ENCODE assay signal across 15 cellular contexts in the genomic region with DNA sequence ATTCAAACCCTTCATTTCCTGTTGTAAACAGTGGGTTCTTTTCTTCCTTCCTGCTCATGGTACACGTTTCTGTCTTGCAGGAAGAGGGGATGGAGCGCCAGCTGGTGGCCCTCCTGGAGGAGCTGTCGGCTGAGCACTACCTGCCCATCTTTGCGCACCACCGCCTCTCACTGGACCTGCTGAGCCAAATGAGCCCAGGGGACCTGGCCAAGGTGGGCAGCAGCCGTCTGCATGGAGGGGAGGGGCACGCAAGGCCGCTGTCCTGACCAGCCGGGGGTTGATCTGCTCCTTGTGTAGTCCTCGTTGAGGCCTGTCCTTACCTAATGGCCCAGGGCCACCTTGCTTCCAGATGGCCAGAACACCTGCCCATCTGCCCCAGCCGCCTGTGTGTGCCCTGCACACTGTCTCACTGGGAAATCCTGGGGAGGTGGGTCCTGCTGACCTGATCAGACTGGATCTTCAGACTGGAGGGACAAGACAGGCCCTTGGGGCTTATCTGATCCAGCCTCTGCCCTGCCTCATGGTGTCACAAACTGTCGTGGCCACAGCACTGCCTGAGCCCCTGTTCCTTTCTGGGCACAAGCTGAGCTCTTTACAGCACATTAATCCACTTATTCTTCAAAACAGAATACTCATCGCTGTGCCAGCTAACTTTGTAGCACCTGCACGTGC. TPM values are rescaled to one million over a fixed set of nuclear protein-coding genes. Genes with fewer than 3 reads are reported as not detected.
A peak's percentile ranks its signal among the peaks of the same experiment; 100 is the strongest.
DNase-seq lines count a peak whose midpoint lies in the region; ATAC-seq and TF ChIP-seq lines count a peak whose summit lies in the region.
"Had no signal": no experiment of that assay in that cellular context is flagged by ENCODE, and none has a peak within 500 bp of the region (broad histone marks: within the 10 kb centered on the region; RNA-seq: fewer than 3 reads in every experiment).

No MANE protein-coding gene starts in this region.

- H3K4me3 Mint-ChIP-seq in natural killer cell treated with Interleukin-12 subunit alpha and Interleukin-12 subunit beta and Interleukin-15 and Interleukin-18, amount 100 ng/mL, for 72 hours = no peak overlapping the region
- no peak overlapping the region for H3K4me3 Mint-ChIP-seq in natural killer cell
- H3K4me3 Mint-ChIP-seq: H9, mesothelial cell of epicardium had no signal

- H3K4me3 ChIP-seq in adipocyte (ENCODE audit: low read length) (no peak overlapping the region), mucosa of rectum (ENCODE audit: low read length in 2 of 2) (no peak overlapping the region)

- ATAC-seq in natural killer cell treated with Interleukin-12 subunit alpha and Interleukin-12 subunit beta and Interleukin-15 and Interleukin-18, amount 100 ng/mL, for 72 hours = no peak
- ATAC-seq in natural killer cell (no peak), GM21825 (IDR thresholded peaks at IDR 0.05; ENCODE audit: unreplicated experiment) (no peak)
- ATAC-seq: activated CD4-positive, CD25-positive, alpha-beta regulatory T cell treated with anti-CD3 and anti-CD28 coated beads, Interleukin-2, amount 50 U/mL, for 24 hours had no signal

- H3K9me3 ChIP-seq in adipocyte (ENCODE audit: control insufficient read depth, low read length) (no peaks in the 10 kb centered on the region), mucosa of rectum (ENCODE audit: control insufficient read depth in 2 of 2, low read length in 2 of 2) (no peaks in the 10 kb centered on the region)

- H3K9ac ChIP-seq in adipocyte (ENCODE audit: low read length) = peak overlapping the region; percentile 38
- H3K9ac ChIP-seq in mucosa of rectum (ENCODE audit: low read depth in 1 of 2, low read length in 2 of 2) = peak overlapping the region; percentile 56 to 58

- no peaks in the 10 kb centered on the region for H3K36me3 Mint-ChIP-seq in natural killer cell treated with Interleukin-12 subunit alpha and Interleukin-12 subunit beta and Interleukin-15 and Interleukin-18, amount 100 ng/mL, for 72 hours
- no peaks in the 10 kb centered on the region for H3K36me3 Mint-ChIP-seq in natural killer cell

- H3K27me3 ChIP-seq in adipocyte (replicated peaks; ENCODE audit: control insufficient read depth, insufficient read depth, low read length) = no peaks in the 10 kb centered on the region
- no peaks in the 10 kb centered on the region for H3K27me3 ChIP-seq in mucosa of rectum (ENCODE audit: control insufficient read depth in 2 of 2, insufficient read depth in 2 of 2, low read length in 2 of 2)

- H3K36me3 ChIP-seq in adipocyte (ENCODE audit: control insufficient read depth, insufficient read depth, low read length, severe bottlenecking) (peaks cover 20% of the 10 kb centered on the region), mucosa of rectum (ENCODE audit: control insufficient read depth in 2 of 2, insufficient read depth in 2 of 2, low read length in 2 of 2) (peaks cover 19 to 24% of the 10 kb centered on the region in 2 donors)

- DNase-seq in natural killer cell treated with Interleukin-12 subunit alpha and Interleukin-12 subunit beta and Interleukin-15 and Interleukin-18, amount 100 ng/mL, for 72 hours (ENCODE audit: low spot score) = peak; percentile 38
- no peak for DNase-seq in natural killer cell
- DNase-seq in adipocyte (ENCODE audit: low read depth) = no peak
- no peak for DNase-seq in NCI-H526 (lab: John Stamatoyannopoulos, UW)
- no peak for DNase-seq in NCI-H2107 (lab: John Stamatoyannopoulos, UW)
- no peak for DNase-seq in central memory CD4-positive, alpha-beta T cell
- DNase-seq: H9; NCI-H1417; NCI-H748 treated with DMSO at 0.1 percent for 48 hours; stimulated activated CD4-positive, alpha-beta T cell treated with anti-CD3 and anti-CD28 coated beads, Interleukin-4, amount 100 ng/mL, for 4 hours; stimulated activated naive CD4-positive, alpha-beta T cell treated with Interleukin-2 at 50 U/mL for 16 hours had no signal

- intact Hi-C loops in natural killer cell (cut with micrococcal nuclease) = no loop called here

- H3K4me1 Mint-ChIP-seq in natural killer cell treated with Interleukin-12 subunit alpha and Interleukin-12 subunit beta and Interleukin-15 and Interleukin-18, amount 100 ng/mL, for 72 hours (ENCODE audit: low read depth in 2 of 2) = no peaks in the 10 kb centered on the region
- no peaks in the 10 kb centered on the region for H3K4me1 Mint-ChIP-seq in natural killer cell
- H3K4me1 Mint-ChIP-seq: mesothelial cell of epicardium had no signal

- no peaks in the 10 kb centered on the region for H3K9me3 Mint-ChIP-seq in natural killer cell treated with Interleukin-12 subunit alpha and Interleukin-12 subunit beta and Interleukin-15 and Interleukin-18, amount 100 ng/mL, for 72 hours
- no peaks in the 10 kb centered on the region for H3K9me3 Mint-ChIP-seq in natural killer cell
- H3K9me3 Mint-ChIP-seq: H9, mesothelial cell of epicardium had no signal

- peaks cover 28% of the 10 kb centered on the region for H3K4me1 ChIP-seq in adipocyte (ENCODE audit: control insufficient read depth, insufficient read depth, low read length)
- H3K4me1 ChIP-seq in mucosa of rectum (ENCODE audit: control insufficient read depth in 2 of 2, insufficient read depth in 2 of 2, low read length in 2 of 2) = peaks cover 8 to 13% of the 10 kb centered on the region in 2 donors

- H3K27me3 Mint-ChIP-seq in natural killer cell treated with Interleukin-12 subunit alpha and Interleukin-12 subunit beta and Interleukin-15 and Interleukin-18, amount 100 ng/mL, for 72 hours = no peaks in the 10 kb centered on the region
- H3K27me3 Mint-ChIP-seq in natural killer cell (ENCODE audit: low read depth in 2 of 2) = no peaks in the 10 kb centered on the region

- H3K27ac Mint-ChIP-seq in natural killer cell treated with Interleukin-12 subunit alpha and Interleukin-12 subunit beta and Interleukin-15 and Interleukin-18, amount 100 ng/mL, for 72 hours = no peak overlapping the region
- H3K27ac Mint-ChIP-seq in natural killer cell = no peak overlapping the region
- H3K27ac Mint-ChIP-seq: mesothelial cell of epicardium had no signal

- TF ChIP-seq CTCF in natural killer cell (IDR thresholded peaks at IDR 0.05) = no peak

- H3K27ac ChIP-seq in mucosa of rectum (ENCODE audit: low read depth in 2 of 2, low read length in 2 of 2) = peak overlapping the region; percentile 69 to 82

RNA-seq across cellular contexts. Expression of a gene that starts 44.7 kb away (rescaled TPM):
- 10 to 100 TPM; 17.5 to 34.4 TPM for total RNA-seq in natural killer cell treated with Interleukin-12 subunit alpha and Interleukin-12 subunit beta and Interleukin-15 and Interleukin-18, amount 100 ng/mL, for 72 hours
- 10 to 100 TPM; 17.4 to 24.6 (median 20.7) TPM for total RNA-seq in natural killer cell

RNA-seq across cellular contexts. Expression of a gene that starts 44.8 kb away (rescaled TPM):
- total RNA-seq in natural killer cell treated with Interleukin-12 subunit alpha and Interleukin-12 subunit beta and Interleukin-15 and Interleukin-18, amount 100 ng/mL, for 72 hours = 1,000 to 10,000 TPM in 1 of 2 donors, 100 to 1,000 TPM in 1; 698 to 1,282 TPM
- total RNA-seq in natural killer cell = 100 to 1,000 TPM; 561 to 770 (median 724) TPM
